Comparison of ENCODE assay signal across 8 cellular contexts in genomic region chr10:83871486-83872081, GRCh38.
DNase-seq lines count a peak whose midpoint lies in the region; ATAC-seq and TF ChIP-seq lines count a peak whose summit lies in the region.

No MANE protein-coding gene starts in this region.

- H3K4me1 Mint-ChIP-seq in activated T-helper 1 cell treated with anti-CD3 and anti-CD28 coated beads, Interleukin-12 subunit alpha, Interleukin-12 subunit beta, Interleukin-2, Interleukin-4 antibody, amounts not matched to agents 30 ng/mL and 10 ng/mL and 1 ng/mL, durations not matched to agents 14 hours and 24 hours and 36 hours (ENCODE audit: low read depth), result no peaks in the 10 kb centered on the region
- peaks cover 7% of the 10 kb centered on the region for H3K4me1 Mint-ChIP-seq in type B pancreatic cell (ENCODE audit: unreplicated experiment)

- no peaks in the 10 kb centered on the region for H3K9me3 Mint-ChIP-seq in activated T-helper 1 cell treated with anti-CD3 and anti-CD28 coated beads, Interleukin-12 subunit alpha, Interleukin-12 subunit beta, Interleukin-2, Interleukin-4 antibody, amounts not matched to agents 30 ng/mL and 10 ng/mL and 1 ng/mL, durations not matched to agents 14 hours and 24 hours and 36 hours
- no peaks in the 10 kb centered on the region for H3K9me3 Mint-ChIP-seq in type B pancreatic cell

- no peak overlapping the region for H2AFZ ChIP-seq in PC-9

- POLR2A ChIA-PET in PC-9 (lab: Charles Lee; ENCODE audit: unreplicated experiment), result no interaction called here

- H3K36me3 ChIP-seq in PC-9 (ENCODE audit: low read depth), result no peaks in the 10 kb centered on the region

- intact Hi-C loops in PC-9 (cut with micrococcal nuclease; ENCODE audit: unreplicated experiment), result loop anchor here (1.0 kb wide), 1 partner anchor 1075 kb away; no protein-coding TSS in a partner anchor
- intact Hi-C loops in activated T-helper 1 cell treated with anti-CD3 and anti-CD28 coated beads, Interleukin-12 subunit alpha, Interleukin-12 subunit beta, Interleukin-2, Interleukin-4 antibody, amounts not matched to agents 30 ng/mL and 10 ng/mL and 1 ng/mL, durations not matched to agents 14 hours and 24 hours and 36 hours (cut with micrococcal nuclease), result loop anchor here (5.0 kb wide), 1 partner anchor 1059 kb away; no protein-coding TSS in a partner anchor

- H3K36me3 Mint-ChIP-seq in activated T-helper 1 cell treated with anti-CD3 and anti-CD28 coated beads, Interleukin-12 subunit alpha, Interleukin-12 subunit beta, Interleukin-2, Interleukin-4 antibody, amounts not matched to agents 30 ng/mL and 10 ng/mL and 1 ng/mL, durations not matched to agents 14 hours and 24 hours and 36 hours (ENCODE audit: low read depth), result no peaks in the 10 kb centered on the region
- no peaks in the 10 kb centered on the region for H3K36me3 Mint-ChIP-seq in type B pancreatic cell

- no peak overlapping the region for H3K27ac ChIP-seq in PC-9

- no peaks in the 10 kb centered on the region for H3K9me3 ChIP-seq in PC-9 (ENCODE audit: insufficient read depth, low read depth)

- no peaks in the 10 kb centered on the region for H3F3A ChIP-seq in PC-9 (ENCODE audit: insufficient read depth, low read depth)

- H3K4me2 ChIP-seq in PC-9, result no peak overlapping the region

- H3K4me3 Mint-ChIP-seq in activated T-helper 1 cell treated with anti-CD3 and anti-CD28 coated beads, Interleukin-12 subunit alpha, Interleukin-12 subunit beta, Interleukin-2, Interleukin-4 antibody, amounts not matched to agents 30 ng/mL and 10 ng/mL and 1 ng/mL, durations not matched to agents 14 hours and 24 hours and 36 hours, result no peak overlapping the region
- H3K4me3 Mint-ChIP-seq in type B pancreatic cell, result no peak overlapping the region

- no peaks in the 10 kb centered on the region for H3K27me3 Mint-ChIP-seq in activated T-helper 1 cell treated with anti-CD3 and anti-CD28 coated beads, Interleukin-12 subunit alpha, Interleukin-12 subunit beta, Interleukin-2, Interleukin-4 antibody, amounts not matched to agents 30 ng/mL and 10 ng/mL and 1 ng/mL, durations not matched to agents 14 hours and 24 hours and 36 hours (ENCODE audit: insufficient read depth)
- H3K27me3 Mint-ChIP-seq in type B pancreatic cell, result peaks cover 11% of the 10 kb centered on the region

- no peak overlapping the region for H3K4me3 ChIP-seq in PC-9
- H3K4me3 ChIP-seq in foreskin fibroblast (ENCODE audit: low read depth in 1 of 2, low read length in 2 of 2), result no peak overlapping the region

- DNase-seq in EL, result peak; percentile 48
- peak in 68 of 76 experiments; percentile 2 to 75 (median 32) for DNase-seq in HUDEP-2 (lab: John Stamatoyannopoulos, UW; ENCODE audit: unreplicated experiment in 76 of 76)
- DNase-seq in PC-9, result peak; percentile 54 to 71
- peak; percentile 44 for DNase-seq in activated T-helper 1 cell treated with anti-CD3 and anti-CD28 coated beads, Interleukin-12 subunit alpha, Interleukin-12 subunit beta, Interleukin-2, Interleukin-4 antibody, amounts not matched to agents 30 ng/mL and 10 ng/mL and 1 ng/mL, durations not matched to agents 14 hours and 24 hours and 36 hours (ENCODE audit: low spot score)
- peak; percentile 21 to 63 for DNase-seq in foreskin fibroblast
- peak; percentile 36 for DNase-seq in omental fat pad (ENCODE audit: low spot score)
- peak; percentile 80 for DNase-seq in type B pancreatic cell (ENCODE audit: extremely low spot score, unreplicated experiment)

- no peaks in the 10 kb centered on the region for H3K9me2 ChIP-seq in PC-9 (ENCODE audit: insufficient read depth)

- CTCF ChIA-PET in PC-9 (lab: Charles Lee), result interaction anchor here (0.5 to 0.7 kb wide), 3 partner anchors 16 to 1463 kb away, joined by 3 read pairs; no protein-coding TSS in a partner anchor

- BruUV-seq in PC-9 (replicated peaks; lab: Mats Ljungman, UMichigan), result no TSS peak

- TF ChIP-seq CTCF in PC-9 (conservative IDR thresholded peaks at IDR 0.05) (peak; percentile 97), foreskin fibroblast (IDR thresholded peaks at IDR 0.05; ENCODE audit: low read depth, low read length) (peak; percentile 93), omental fat pad (IDR thresholded peaks at IDR 0.05) (peak in 1 of 3 donors; percentile 57), type B pancreatic cell (conservative IDR thresholded peaks at IDR 0.05) (peak; percentile 97)

- H3K27ac Mint-ChIP-seq in activated T-helper 1 cell treated with anti-CD3 and anti-CD28 coated beads, Interleukin-12 subunit alpha, Interleukin-12 subunit beta, Interleukin-2, Interleukin-4 antibody, amounts not matched to agents 30 ng/mL and 10 ng/mL and 1 ng/mL, durations not matched to agents 14 hours and 24 hours and 36 hours, result no peak overlapping the region
- no peak overlapping the region for H3K27ac Mint-ChIP-seq in type B pancreatic cell

- ATAC-seq in GM21576 (IDR thresholded peaks at IDR 0.05; ENCODE audit: unreplicated experiment) (peak; percentile 98), omental fat pad (ENCODE audit: low FRiP score) (peak; percentile 83)

- H3K27me3 ChIP-seq in PC-9 (ENCODE audit: insufficient read depth, low read depth), result no peaks in the 10 kb centered on the region

- H3K4me1 ChIP-seq in PC-9 (replicated peaks; ENCODE audit: insufficient read depth), result no peaks in the 10 kb centered on the region

- no peaks in the 10 kb centered on the region for H4K20me1 ChIP-seq in PC-9 (ENCODE audit: insufficient read depth)

- H3K79me2 ChIP-seq in PC-9 (ENCODE audit: low read depth), result no peaks in the 10 kb centered on the region
